ENCODE assay signal across 8 cellular contexts in genomic region chr2:43224131-43224570, GRCh38. TPM values are rescaled to one million over a fixed set of nuclear protein-coding genes. Genes with fewer than 3 reads are reported as not detected.
DNase-seq lines count a peak whose midpoint lies in the region; ATAC-seq and TF ChIP-seq lines count a peak whose summit lies in the region.

No MANE protein-coding gene starts in this region.

- H3K36me3 ChIP-seq in GM06990 (ENCODE audit: control insufficient read depth, insufficient read depth, low read length) = peaks cover 8% of the 10 kb centered on the region
- H3K36me3 ChIP-seq in esophagus squamous epithelium = peaks cover 4 to 32% (median 22%) of the 10 kb centered on the region in 3 donors

- intact Hi-C loops in esophagus squamous epithelium (cut with DNase I) = loop anchor here (5.0 to 10.0 kb wide), 2 partner anchors 92 to 249 kb away; no protein-coding TSS in a partner anchor

- peaks cover 49 to 59% (median 56%) of the 10 kb centered on the region in 3 donors for H3K4me1 Mint-ChIP-seq in naive B cell

- TF ChIP-seq POLR2A in esophagus squamous epithelium (IDR thresholded peaks at IDR 0.05) = peak in 1 of 4 donors; percentile 38

- no peaks in the 10 kb centered on the region for H3K9me3 ChIP-seq in esophagus squamous epithelium

- H3K27me3 ChIP-seq in GM06990 (replicated peaks; ENCODE audit: control insufficient read depth, insufficient read depth, low read length) (no peaks in the 10 kb centered on the region), esophagus squamous epithelium (no peaks in the 10 kb centered on the region)

- peak; percentile 75 for DNase-seq in GM06990 (ENCODE audit: extremely low read depth, insufficient read length)
- peak; percentile 51 for DNase-seq in NOMO-1 treated with dmso at 0.1 percent for 144 hours (lab: John Stamatoyannopoulos, UW; ENCODE audit: unreplicated experiment)
- peak; percentile 79 for DNase-seq in activated T-cell treated with anti-CD3 and anti-CD28 coated beads, Interleukin-2, amount 50 U/mL, for 1 hour
- no peak for DNase-seq in esophagus squamous epithelium (lab: John Stamatoyannopoulos, UW)
- peak; percentile 70 for DNase-seq in naive B cell
- DNase-seq in stimulated activated naive CD4-positive, alpha-beta T cell (lab: John Stamatoyannopoulos, UW) = peak; percentile 56 to 88 (median 66)
- no peak for DNase-seq in cortex of kidney (lab: John Stamatoyannopoulos, UW)

- peak; percentile 69 for TF ChIP-seq CTCF in GM06990 (IDR thresholded peaks at IDR 0.05; ENCODE audit: insufficient read depth, low read length, poor library complexity, severe bottlenecking)
- peak in 5 of 6 experiments; percentile 12 to 44 (median 21) for TF ChIP-seq CTCF in esophagus squamous epithelium (IDR thresholded peaks at IDR 0.05)

- no peaks in the 10 kb centered on the region for H3K27me3 Mint-ChIP-seq in naive B cell

- peaks cover 10 to 19% of the 10 kb centered on the region in 2 donors for H3K36me3 Mint-ChIP-seq in naive B cell

- ATAC-seq in naive B cell (ENCODE audit: low read depth in 2 of 2) (no peak), GM18909 (IDR thresholded peaks at IDR 0.05; ENCODE audit: poor library complexity, unreplicated experiment) (no peak)

- H3K4me3 ChIP-seq in GM06990 (replicated peaks; ENCODE audit: low read depth, low read length) = peak overlapping the region; percentile 90
- peak overlapping the region; percentile 79 to 97 (median 92) for H3K4me3 ChIP-seq in esophagus squamous epithelium

- H3K4me1 ChIP-seq in esophagus squamous epithelium = peaks cover 33 to 64% (median 36%) of the 10 kb centered on the region in 3 donors

- peak overlapping the region; percentile 96 to 100 (median 98) for H3K27ac ChIP-seq in esophagus squamous epithelium

- H3K9me3 Mint-ChIP-seq in naive B cell = peaks cover 0 to 3% (median 0%) of the 10 kb centered on the region in 7 donors

- 0 to 5% methylated on average over 4 to 8 of the region's 41 CpGs for WGBS in esophagus squamous epithelium, 2 donors

- H3K27ac Mint-ChIP-seq in naive B cell = peak overlapping the region; percentile 92 to 100 (median 98)

- peak overlapping the region; percentile 73 to 99 (median 96) for H3K4me3 Mint-ChIP-seq in naive B cell

RNA-seq across cellular contexts. Expression of gene ZFP36L2, which starts 2.3 kb away (rescaled TPM):
- 10 to 100 TPM; 26.6 to 87.7 (median 41.8) TPM for total RNA-seq in esophagus squamous epithelium
- polyA plus RNA-seq in naive B cell (ENCODE audit: low read depth in 6 of 6) = 100 to 1,000 TPM; 125 to 367 (median 188) TPM

Comparison
In these comparisons a context has a peak if more than half of its experiments do, and no peak if none do; other contexts are left out.
1. DNase-seq: peak in GM06990 (single experiment), NOMO-1 treated with dmso at 0.1 percent for 144 hours (single experiment), activated T-cell treated with anti-CD3 and anti-CD28 coated beads, Interleukin-2, amount 50 U/mL, for 1 hour (single experiment), naive B cell (single experiment) and stimulated activated naive CD4-positive, alpha-beta T cell (6 of 6); none in esophagus squamous epithelium (single experiment) and cortex of kidney (single experiment).